Comparison of ENCODE assay signal across 13 cellular contexts in the genomic region with DNA sequence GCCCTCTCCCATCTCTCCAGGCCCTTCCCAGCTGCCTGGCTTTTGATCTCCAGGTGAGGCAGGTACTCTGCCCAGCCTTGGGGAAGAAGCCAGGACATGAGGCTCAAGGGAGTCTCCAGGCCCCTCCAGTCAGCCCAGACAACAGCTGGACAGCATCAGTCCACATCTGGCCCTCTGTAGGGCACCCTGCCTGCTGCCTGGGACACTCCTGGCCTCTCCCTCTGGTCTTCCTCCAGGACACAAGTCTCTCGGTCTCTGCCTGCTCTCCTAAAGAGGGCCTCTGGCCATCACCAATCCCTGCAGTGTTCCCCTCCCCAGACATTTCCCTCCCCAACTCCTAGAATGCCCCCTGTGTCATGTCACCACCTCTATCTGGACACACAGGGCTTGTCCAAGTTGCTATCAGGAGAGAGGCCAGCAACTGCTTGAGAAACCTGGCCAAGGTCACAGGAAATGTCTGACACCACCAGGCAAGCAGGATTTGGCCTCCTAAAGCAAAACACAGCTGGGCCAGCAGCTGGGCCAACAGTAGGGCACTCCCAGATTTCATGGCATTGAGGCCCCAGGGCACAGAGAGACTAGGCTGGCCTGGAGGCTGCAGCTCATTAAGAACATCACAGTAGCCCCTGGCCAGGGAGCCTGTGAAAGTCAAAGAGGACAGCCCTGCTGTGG. TPM values are rescaled to one million over a fixed set of nuclear protein-coding genes. Genes with fewer than 3 reads are reported as not detected.
DNase-seq lines count a peak whose midpoint lies in the region; ATAC-seq, FAIRE-seq and TF ChIP-seq lines count a peak whose summit lies in the region.
"Had no signal": no experiment of that assay in that cellular context is flagged by ENCODE, and none has a peak within 500 bp of the region (broad histone marks: within the 10 kb centered on the region; RNA-seq: fewer than 3 reads in every experiment).

No MANE protein-coding gene starts in this region.

- H3K9ac ChIP-seq in keratinocyte (ENCODE audit: control insufficient read depth, extremely low read depth, insufficient read depth, low read length) = peak overlapping the region; percentile 25

- H3K27me3 ChIP-seq in MG63 (no peaks in the 10 kb centered on the region), keratinocyte (ENCODE audit: control insufficient read depth, extremely low read depth, insufficient read depth, low read length) (no peaks in the 10 kb centered on the region), thoracic aorta (replicated peaks; ENCODE audit: insufficient read depth) (no peaks in the 10 kb centered on the region)

- H3K4me2 ChIP-seq in keratinocyte (ENCODE audit: control insufficient read depth, extremely low read depth, insufficient read depth, low read depth, low read length) = no peak overlapping the region

- H3K9me3 Mint-ChIP-seq in dendritic cell treated with granulocyte-macrophage colony-stimulating factor and Interleukin-4, amounts not matched to agents 40 ng/mL and 50 ng/mL, for 4 days = no peaks in the 10 kb centered on the region
- H3K9me3 Mint-ChIP-seq: activated T-cell treated with anti-CD3 and anti-CD28 coated beads, Interleukin-2, amount 50 U/mL, for 24 hours; central memory CD8-positive, alpha-beta T cell had no signal

- H3K9me3 ChIP-seq in MG63 = no peaks in the 10 kb centered on the region
- H3K9me3 ChIP-seq in keratinocyte (ENCODE audit: control insufficient read depth, low read depth, low read length) = no peaks in the 10 kb centered on the region
- H3K9me3 ChIP-seq in thoracic aorta = no peaks in the 10 kb centered on the region

- no peak overlapping the region for H3K4me3 ChIP-seq in MG63
- H3K4me3 ChIP-seq in keratinocyte (ENCODE audit: control insufficient read depth in 2 of 3, extremely low read depth in 1 of 3, insufficient read depth in 2 of 3, low read depth in 1 of 3, low read length in 3 of 3) = no peak overlapping the region
- no peak overlapping the region for H3K4me3 ChIP-seq in thoracic aorta

- H3K27ac Mint-ChIP-seq in dendritic cell treated with granulocyte-macrophage colony-stimulating factor and Interleukin-4, amounts not matched to agents 40 ng/mL and 50 ng/mL, for 4 days = peak overlapping the region; percentile 28
- H3K27ac Mint-ChIP-seq: activated T-cell treated with anti-CD3 and anti-CD28 coated beads, Interleukin-2, amount 50 U/mL, for 24 hours had no signal

- TF ChIP-seq CTCF in keratinocyte (optimal IDR thresholded peaks at IDR 0.05 in 1 of 3, IDR thresholded peaks at IDR 0.05 in 1 of 3, conservative IDR thresholded peaks at IDR 0.05 in 1 of 3; ENCODE audit: extremely low read depth in 1 of 3, insufficient read depth in 2 of 3, low read length in 3 of 3) = no peak
- no peak for TF ChIP-seq CTCF in thoracic aorta (IDR thresholded peaks at IDR 0.05)

- no peaks in the 10 kb centered on the region for H3K9me1 ChIP-seq in keratinocyte (ENCODE audit: control insufficient read depth, extremely low read depth, insufficient read depth, low read length)

- H3K36me3 ChIP-seq in MG63 (no peaks in the 10 kb centered on the region), keratinocyte (ENCODE audit: control insufficient read depth in 2 of 2, extremely low read depth in 1 of 2, insufficient read depth in 2 of 2, low read length in 2 of 2) (peaks cover 1 to 13% of the 10 kb centered on the region in 2 experiments), thoracic aorta (peaks cover 12% of the 10 kb centered on the region)

- no peak for TF ChIP-seq POLR2A in H54 (IDR thresholded peaks at IDR 0.05; ENCODE audit: low read depth, low read length)

- H2AFZ ChIP-seq in keratinocyte (ENCODE audit: control insufficient read depth, low read length) = no peak overlapping the region

- H3K4me3 Mint-ChIP-seq in dendritic cell treated with granulocyte-macrophage colony-stimulating factor and Interleukin-4, amounts not matched to agents 40 ng/mL and 50 ng/mL, for 4 days = no peak overlapping the region
- H3K4me3 Mint-ChIP-seq: activated T-cell treated with anti-CD3 and anti-CD28 coated beads, Interleukin-2, amount 50 U/mL, for 24 hours; central memory CD8-positive, alpha-beta T cell had no signal

- no peaks in the 10 kb centered on the region for H4K20me1 ChIP-seq in keratinocyte (ENCODE audit: control insufficient read depth, extremely low read depth, insufficient read depth, low read length)

- peaks cover 55% of the 10 kb centered on the region for H3K4me1 Mint-ChIP-seq in dendritic cell treated with granulocyte-macrophage colony-stimulating factor and Interleukin-4, amounts not matched to agents 40 ng/mL and 50 ng/mL, for 4 days (ENCODE audit: low read depth)

- peak; percentile 70 for DNase-seq in MG63
- DNase-seq in keratinocyte (ENCODE audit: low read depth, low spot score) = no peak
- DNase-seq in thoracic aorta (ENCODE audit: low spot score) = no peak
- no peak for DNase-seq in RKO (ENCODE audit: low spot score)
- DNase-seq in H54 (ENCODE audit: insufficient read length, low spot score) = no peak
- DNase-seq: activated T-cell treated with anti-CD3 and anti-CD28 coated beads, Interleukin-2, amount 50 U/mL, for 24 hours; DMS79 treated with DMSO at 0.1 percent for 48 hours; NCI-H2081 had no signal

- FAIRE-seq in keratinocyte (lab: Jason Lieb, UNC) (peak; percentile 55), H54 (lab: Jason Lieb, UNC) (no peak)
- FAIRE-seq: RCC 7860 had no signal

- H3K79me2 ChIP-seq in keratinocyte (ENCODE audit: control insufficient read depth, insufficient read depth, low read length) = peaks cover 21% of the 10 kb centered on the region

- H3K27ac ChIP-seq in keratinocyte (ENCODE audit: control insufficient read depth, insufficient read depth, low read length) (peak overlapping the region; percentile 65), thoracic aorta (peak overlapping the region; percentile 70 to 96)
- H3K27ac ChIP-seq: VCaP had no signal

- peaks cover 28% of the 10 kb centered on the region for H3K27me3 Mint-ChIP-seq in dendritic cell treated with granulocyte-macrophage colony-stimulating factor and Interleukin-4, amounts not matched to agents 40 ng/mL and 50 ng/mL, for 4 days
- H3K27me3 Mint-ChIP-seq: activated T-cell treated with anti-CD3 and anti-CD28 coated beads, Interleukin-2, amount 50 U/mL, for 24 hours had no signal

- H3K36me3 Mint-ChIP-seq in dendritic cell treated with granulocyte-macrophage colony-stimulating factor and Interleukin-4, amounts not matched to agents 40 ng/mL and 50 ng/mL, for 4 days (ENCODE audit: low read depth) = no peaks in the 10 kb centered on the region

- ATAC-seq in thoracic aorta (ENCODE audit: insufficient number of reproducible peaks, low FRiP score, low read depth) (no peak), HG03354 (IDR thresholded peaks at IDR 0.05; ENCODE audit: poor library complexity, severe bottlenecking, unreplicated experiment) (no peak)

- H3K4me1 ChIP-seq in keratinocyte (ENCODE audit: control insufficient read depth, extremely low read depth, insufficient read depth, low read length) (peaks cover 66% of the 10 kb centered on the region), thoracic aorta (ENCODE audit: control insufficient read depth in 1 of 2, low read depth in 2 of 2) (peaks cover 57 to 100% of the 10 kb centered on the region in 2 donors)

- dilution Hi-C loops in keratinocyte (cut with MboI; ENCODE audit: extremely low pct_ligation_motif_present, low sequenced_read_pairs) = no loop called here

- intact Hi-C loops in dendritic cell treated with granulocyte-macrophage colony-stimulating factor and Interleukin-4, amounts not matched to agents 40 ng/mL and 50 ng/mL, for 4 days (cut with micrococcal nuclease) = no loop called here

RNA-seq across cellular contexts. Expression of a gene that starts 29.0 kb away (rescaled TPM):
- 4.4 and 4.5 TPM in 2 replicates for total RNA-seq in MG63 (2014; rRNA removed; shearing (Covaris generic); ENCODE audit: low replicate concordance)
- polyA plus RNA-seq in keratinocyte = 23.9 to 40.7 TPM (median 26.6 TPM) in 3 replicates
- polyA plus RNA-seq in keratinocyte (2011; ENCODE audit: low read depth) = 12.1 TPM
- 19.5 and 28.2 TPM in 2 replicates for polyA plus RNA-seq in keratinocyte (2011; cell fraction: cytosol; rRNA removed)
- 118 and 155 TPM in 2 replicates for polyA plus RNA-seq in keratinocyte (2011; cell fraction: nucleus; rRNA removed)
- 11.7 and 64.1 TPM in 2 replicates for polyA plus RNA-seq in keratinocyte (2012; ENCODE audit: low replicate concordance)
- 66.1 to 143 TPM (median 68.5 TPM) in 3 replicates for polyA minus RNA-seq in keratinocyte
- 89.6 TPM for polyA minus RNA-seq in keratinocyte (2011; cell fraction: cytosol; rRNA and poly(A)+ RNA removed)
- 195 and 210 TPM in 2 replicates for polyA minus RNA-seq in keratinocyte (2011; cell fraction: nucleus; rRNA and poly(A)+ RNA removed)
- 100 to 1,000 TPM; 674 to 973 TPM for total RNA-seq in thoracic aorta

Comparison
In these comparisons a context has a peak if more than half of its experiments do, and no peak if none do; other contexts are left out.
1. RNA of a gene that starts 29.0 kb away (total RNA-seq): 674 to 973 TPM in thoracic aorta; 4.4 to 4.5 TPM in MG63; every median in the first group is over 100 times any median in the second.